Comparison of ENCODE assay signal across 1 cellular context in genomic region chr17:40886090-40886489, GRCh38.
TF ChIP-seq lines count a peak whose summit lies in the region.

No MANE protein-coding gene starts in this region.

TF ChIP-seq in HEK293, 187 proteins besides CTCF, POLR2A, EP300 and RAD21 (continued from another document):
- TF ChIP-seq ZNF398 (tag by site-specific recombination; IDR thresholded peaks at IDR 0.05) (no peak), ZNF18 (tag by site-specific recombination; IDR thresholded peaks at IDR 0.05) (0 out of 2 replicates have a peak, but pooled peaks have one; percentile 39), ZNF335 (tag by site-specific recombination; conservative IDR thresholded peaks at IDR 0.05) (peak; percentile 77), PRDM10 (tag by site-specific recombination; IDR thresholded peaks at IDR 0.05) (peak; percentile 41), PATZ1 (tag by site-specific recombination; IDR thresholded peaks at IDR 0.05) (no peak), ZNF747 (tag by site-specific recombination; IDR thresholded peaks at IDR 0.05) (no peak), YY1 (tag by site-specific recombination; IDR thresholded peaks at IDR 0.05) (no peak), ZNF792 (tag by site-specific recombination; IDR thresholded peaks at IDR 0.05) (no peak), ZNF692 (tag by site-specific recombination; IDR thresholded peaks at IDR 0.05) (peak; percentile 29; the same call in 1 of the 2 replicates), ZNF76 (tag by site-specific recombination; IDR thresholded peaks at IDR 0.05; ENCODE audit: borderline replicate concordance, low read depth) (no peak), ZNF449 (tag by site-specific recombination; IDR thresholded peaks at IDR 0.05) (peak; percentile 54; the same call in 1 of the 2 replicates), ZNF394 (tag by site-specific recombination; IDR thresholded peaks at IDR 0.05; ENCODE audit: borderline replicate concordance) (0 out of 2 replicates have a peak, but pooled peaks have one; percentile 31)
